In the genomic region with DNA sequence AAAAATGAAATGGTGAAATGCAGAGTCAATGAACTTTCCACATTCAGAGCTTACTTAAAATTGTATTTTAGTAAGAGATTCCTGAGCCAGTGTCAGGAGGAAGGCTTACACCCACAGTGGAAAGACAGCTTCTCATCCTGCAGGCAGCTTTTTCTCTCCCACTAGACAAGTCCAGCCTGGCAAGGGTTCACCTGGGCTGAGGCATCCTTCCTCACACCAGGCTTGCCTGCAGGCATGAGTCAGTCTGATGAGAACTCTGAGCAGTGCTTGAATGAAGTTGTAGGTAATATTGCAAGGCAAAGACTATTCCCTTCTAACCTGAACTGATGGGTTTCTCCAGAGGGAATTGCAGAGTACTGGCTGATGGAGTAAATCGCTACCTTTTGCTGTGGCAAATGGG, we compare ENCODE assay signal across 27 cellular contexts. TPM values are rescaled to one million over a fixed set of nuclear protein-coding genes. Genes with fewer than 3 reads are reported as not detected.
DNase-seq lines count a peak whose midpoint lies in the region; ATAC-seq and TF ChIP-seq lines count a peak whose summit lies in the region.
"Had no signal": no experiment of that assay in that cellular context is flagged by ENCODE, and none has a peak within 500 bp of the region (broad histone marks: within the 10 kb centered on the region; RNA-seq: fewer than 3 reads in every experiment).

No MANE protein-coding gene starts in this region.

- H3K9me3 ChIP-seq in thymus (ENCODE audit: control insufficient read depth), result no peaks in the 10 kb centered on the region
- no peaks in the 10 kb centered on the region for H3K9me3 ChIP-seq in transverse colon
- H3K9me3 ChIP-seq: A549, heart left ventricle, right atrium auricular region had no signal

- CTCF ChIA-PET in activated CD4-positive, alpha-beta T cell treated with anti-CD3 and anti-CD28 coated beads, Interleukin-2, amount 10 ng/mL, durations not matched to agents 7 days and 5 days (lab: Charles Lee), result interaction anchor here (1.1 kb wide), 2 partner anchors 76 to 78 kb away, joined by 3 to 4 read pairs; no protein-coding TSS in a partner anchor

- H3K36me3 Mint-ChIP-seq in activated CD4-positive, alpha-beta T cell treated with anti-CD3 and anti-CD28 coated beads, Interleukin-2, amount 10 ng/mL, durations not matched to agents 7 days and 5 days (ENCODE audit: low read depth), result peaks cover 40% of the 10 kb centered on the region
- peaks cover 21% of the 10 kb centered on the region for H3K36me3 Mint-ChIP-seq in central memory CD8-positive, alpha-beta T cell (ENCODE audit: insufficient read depth)
- no peaks in the 10 kb centered on the region for H3K36me3 Mint-ChIP-seq in stimulated activated naive B cell treated with anti-CD40 and anti-IgM and Interleukin-4, amounts not matched to agents 10 μg/mL and 1 μg/mL and 100 μg/mL, for 72 hours
- H3K36me3 Mint-ChIP-seq: naive thymus-derived CD8-positive, alpha-beta T cell had no signal

- no peak for TF ChIP-seq POLR2A in transverse colon (IDR thresholded peaks at IDR 0.05)

- POLR2A ChIA-PET in activated CD4-positive, alpha-beta T cell treated with anti-CD3 and anti-CD28 coated beads, Interleukin-2, amount 10 ng/mL, durations not matched to agents 7 days and 5 days (lab: Charles Lee), result no interaction called here

- intact Hi-C loops in transverse colon (cut with DNase I; ENCODE audit: low total_unique reads), result loop anchor here (5.0 kb wide), 1 partner anchor 1932 kb away; no protein-coding TSS in a partner anchor

- TF ChIP-seq EP300 in transverse colon (IDR thresholded peaks at IDR 0.05; ENCODE audit: low read depth), result no peak

- H3K27me3 Mint-ChIP-seq in activated CD4-positive, alpha-beta T cell treated with anti-CD3 and anti-CD28 coated beads, Interleukin-2, amount 10 ng/mL, durations not matched to agents 7 days and 5 days, result no peaks in the 10 kb centered on the region
- H3K27me3 Mint-ChIP-seq in central memory CD8-positive, alpha-beta T cell, result no peaks in the 10 kb centered on the region
- H3K27me3 Mint-ChIP-seq in stimulated activated naive B cell treated with anti-CD40 and anti-IgM and Interleukin-4, amounts not matched to agents 10 μg/mL and 1 μg/mL and 100 μg/mL, for 72 hours, result peaks cover 0 to 4% of the 10 kb centered on the region in 2 donors
- H3K27me3 Mint-ChIP-seq: dendritic cell treated with granulocyte-macrophage colony-stimulating factor and Interleukin-4, amounts not matched to agents 40 ng/mL and 50 ng/mL, for 4 days had no signal

- H3K36me3 ChIP-seq in thymus (ENCODE audit: control insufficient read depth, insufficient read depth) (no peaks in the 10 kb centered on the region), transverse colon (no peaks in the 10 kb centered on the region)
- H3K36me3 ChIP-seq: cardiac muscle cell, heart left ventricle, right atrium auricular region had no signal

- H3K4me1 ChIP-seq in thymus (ENCODE audit: control insufficient read depth, insufficient read depth, low read length), result peaks cover 6% of the 10 kb centered on the region
- H3K4me1 ChIP-seq in transverse colon, result no peaks in the 10 kb centered on the region
- H3K4me1 ChIP-seq: A549, right atrium auricular region had no signal

- ATAC-seq in central memory CD8-positive, alpha-beta T cell (replicated peaks; ENCODE audit: extremely low read depth, poor library complexity, severe bottlenecking), result no peak
- no peak for ATAC-seq in stimulated activated naive B cell treated with anti-CD40 and anti-IgM and Interleukin-4, amounts not matched to agents 10 μg/mL and 1 μg/mL and 100 μg/mL, for 72 hours (replicated peaks)
- ATAC-seq: A549; heart left ventricle; left colon; naive thymus-derived CD8-positive, alpha-beta T cell; SK-N-SH treated with all-trans-retinoic acid at 6 μM for 48 hours had no signal

- 96% methylated on average over 1 of the region's 1 CpG for WGBS in thymus
- WGBS in transverse colon (ENCODE audit: low coverage in 1 of 2), 2 donors, result 94% methylated on average over 1 of the region's 1 CpG; no CpG with 5 or more reads in 1 of the 2 donors

- H3K9me3 Mint-ChIP-seq in activated CD4-positive, alpha-beta T cell treated with anti-CD3 and anti-CD28 coated beads, Interleukin-2, amount 10 ng/mL, durations not matched to agents 7 days and 5 days, result peaks cover 4% of the 10 kb centered on the region
- no peaks in the 10 kb centered on the region for H3K9me3 Mint-ChIP-seq in central memory CD8-positive, alpha-beta T cell
- no peaks in the 10 kb centered on the region for H3K9me3 Mint-ChIP-seq in stimulated activated naive B cell treated with anti-CD40 and anti-IgM and Interleukin-4, amounts not matched to agents 10 μg/mL and 1 μg/mL and 100 μg/mL, for 72 hours
- H3K9me3 Mint-ChIP-seq: dendritic cell treated with granulocyte-macrophage colony-stimulating factor and Interleukin-4, amounts not matched to agents 40 ng/mL and 50 ng/mL, for 4 days; naive thymus-derived CD8-positive, alpha-beta T cell had no signal

- DNase-seq in activated CD4-positive, alpha-beta T cell treated with anti-CD3 and anti-CD28 coated beads, Interleukin-2, amount 10 ng/mL, durations not matched to agents 7 days and 5 days, result no peak
- DNase-seq in activated CD4-positive, alpha-beta T cell treated with anti-CD3 and anti-CD28 coated beads, Interleukin-2, amount 50 U/mL, for 1 hour, result no peak
- peak; percentile 36 for DNase-seq in stimulated activated CD4-positive, alpha-beta T cell treated with anti-CD3 and anti-CD28 coated beads, Interleukin-4, amount 100 ng/mL, for 24 hours
- DNase-seq in stimulated activated CD4-positive, alpha-beta T cell treated with anti-CD3 and anti-CD28 coated beads, Interleukin-12 subunit alpha, Interleukin-12 subunit beta, amount 100 ng/mL, for 4 hours, result no peak
- DNase-seq in central memory CD8-positive, alpha-beta T cell (ENCODE audit: low spot score in 2 of 2), result no peak
- DNase-seq in stimulated activated naive B cell treated with anti-CD40 and anti-IgM and Interleukin-4, amounts not matched to agents 10 μg/mL and 1 μg/mL and 100 μg/mL, for 72 hours, result no peak
- DNase-seq in transverse colon, result no peak
- DNase-seq: activated CD4-positive, CD25-positive, alpha-beta regulatory T cell; amygdala; heart left ventricle; left colon; mesenchymal stem cell; MV-4-11; naive thymus-derived CD8-positive, alpha-beta T cell; NCI-H1694 treated with DMSO at 0.1 percent for 48 hours; NCI-H69 had no signal

- no peak for TF ChIP-seq CTCF in transverse colon (IDR thresholded peaks at IDR 0.05)

- peaks cover 68% of the 10 kb centered on the region for H3K4me1 Mint-ChIP-seq in activated CD4-positive, alpha-beta T cell treated with anti-CD3 and anti-CD28 coated beads, Interleukin-2, amount 10 ng/mL, durations not matched to agents 7 days and 5 days
- peaks cover 51% of the 10 kb centered on the region for H3K4me1 Mint-ChIP-seq in central memory CD8-positive, alpha-beta T cell
- H3K4me1 Mint-ChIP-seq in stimulated activated naive B cell treated with anti-CD40 and anti-IgM and Interleukin-4, amounts not matched to agents 10 μg/mL and 1 μg/mL and 100 μg/mL, for 72 hours, result peaks cover 8 to 13% of the 10 kb centered on the region in 2 donors

- in situ Hi-C loops in transverse colon (cut with MboI; ENCODE audit: low pct_ligation_motif_present in 1 of 4, low pct_unique_long_range_greater_than_20kb in 1 of 4, low sequenced_read_pairs in 3 of 4), result loop anchor here in 2 of 4 donors (5.0 to 10.0 kb wide), 3 partner anchors 118 to 410 kb away; no protein-coding TSS in a partner anchor

- H3K4me3 Mint-ChIP-seq in activated CD4-positive, alpha-beta T cell treated with anti-CD3 and anti-CD28 coated beads, Interleukin-2, amount 10 ng/mL, durations not matched to agents 7 days and 5 days, result peak overlapping the region; percentile 78
- peak overlapping the region; percentile 87 for H3K4me3 Mint-ChIP-seq in central memory CD8-positive, alpha-beta T cell
- H3K4me3 Mint-ChIP-seq in stimulated activated naive B cell treated with anti-CD40 and anti-IgM and Interleukin-4, amounts not matched to agents 10 μg/mL and 1 μg/mL and 100 μg/mL, for 72 hours, result no peak overlapping the region
- H3K4me3 Mint-ChIP-seq: dendritic cell treated with granulocyte-macrophage colony-stimulating factor and Interleukin-4, amounts not matched to agents 40 ng/mL and 50 ng/mL, for 4 days had no signal

- H3K4me3 ChIP-seq in thymus (ENCODE audit: low read length), result peak overlapping the region; percentile 28
- no peak overlapping the region for H3K4me3 ChIP-seq in transverse colon
- H3K4me3 ChIP-seq: A549, cardiac muscle cell, right atrium auricular region had no signal

- H3K27ac Mint-ChIP-seq in activated CD4-positive, alpha-beta T cell treated with anti-CD3 and anti-CD28 coated beads, Interleukin-2, amount 10 ng/mL, durations not matched to agents 7 days and 5 days, result peak overlapping the region; percentile 83
- no peak overlapping the region for H3K27ac Mint-ChIP-seq in central memory CD8-positive, alpha-beta T cell (ENCODE audit: low read depth)
- H3K27ac Mint-ChIP-seq in stimulated activated naive B cell treated with anti-CD40 and anti-IgM and Interleukin-4, amounts not matched to agents 10 μg/mL and 1 μg/mL and 100 μg/mL, for 72 hours, result no peak overlapping the region
- H3K27ac Mint-ChIP-seq: dendritic cell treated with granulocyte-macrophage colony-stimulating factor and Interleukin-4, amounts not matched to agents 40 ng/mL and 50 ng/mL, for 4 days had no signal

- no peak overlapping the region for H3K27ac ChIP-seq in thymus (ENCODE audit: low read depth)
- no peak overlapping the region for H3K27ac ChIP-seq in transverse colon
- H3K27ac ChIP-seq: A549, cardiac muscle cell, heart left ventricle, right atrium auricular region, RWPE1 had no signal

- H3K27me3 ChIP-seq in thymus (ENCODE audit: control insufficient read depth, insufficient read depth) (no peaks in the 10 kb centered on the region), transverse colon (no peaks in the 10 kb centered on the region)
- H3K27me3 ChIP-seq: cardiac muscle cell, heart left ventricle, right atrium auricular region had no signal

RNA-seq across cellular contexts. Expression of a gene that starts 3.1 kb away (rescaled TPM):
- 10 to 100 TPM; 53.2 to 60.3 TPM for total RNA-seq in activated CD4-positive, alpha-beta T cell treated with anti-CD3 and anti-CD28 coated beads, Interleukin-2, amount 10 ng/mL, durations not matched to agents 7 days and 5 days
- 27.9 TPM for polyA plus RNA-seq in thymus
- under 1 TPM in 1 of 4 donors, not detected in 3; 0.95 TPM for total RNA-seq in transverse colon
- total RNA-seq: cardiac muscle cell, Daoy, endothelial cell of umbilical vein, osteocyte had no signal
- polyA plus RNA-seq: A549, BJ, cardiac muscle cell, endothelial cell of umbilical vein had no signal

Comparison
In these comparisons a context has a peak if more than half of its experiments do, and no peak if none do; other contexts are left out.
1. H3K4me3 Mint-ChIP-seq: peak in activated CD4-positive, alpha-beta T cell treated with anti-CD3 and anti-CD28 coated beads, Interleukin-2, amount 10 ng/mL, durations not matched to agents 7 days and 5 days (single experiment) and central memory CD8-positive, alpha-beta T cell (single experiment); none in stimulated activated naive B cell treated with anti-CD40 and anti-IgM and Interleukin-4, amounts not matched to agents 10 μg/mL and 1 μg/mL and 100 μg/mL, for 72 hours (0 of 2).
2. RNA of a gene that starts 3.1 kb away (total RNA-seq): 53.2 to 60.3 TPM in activated CD4-positive, alpha-beta T cell treated with anti-CD3 and anti-CD28 coated beads, Interleukin-2, amount 10 ng/mL, durations not matched to agents 7 days and 5 days; 0.95 TPM in transverse colon; every median in the first group is over 10 times any median in the second.